7 cellular contexts compared by ENCODE assay signal in the genomic region with DNA sequence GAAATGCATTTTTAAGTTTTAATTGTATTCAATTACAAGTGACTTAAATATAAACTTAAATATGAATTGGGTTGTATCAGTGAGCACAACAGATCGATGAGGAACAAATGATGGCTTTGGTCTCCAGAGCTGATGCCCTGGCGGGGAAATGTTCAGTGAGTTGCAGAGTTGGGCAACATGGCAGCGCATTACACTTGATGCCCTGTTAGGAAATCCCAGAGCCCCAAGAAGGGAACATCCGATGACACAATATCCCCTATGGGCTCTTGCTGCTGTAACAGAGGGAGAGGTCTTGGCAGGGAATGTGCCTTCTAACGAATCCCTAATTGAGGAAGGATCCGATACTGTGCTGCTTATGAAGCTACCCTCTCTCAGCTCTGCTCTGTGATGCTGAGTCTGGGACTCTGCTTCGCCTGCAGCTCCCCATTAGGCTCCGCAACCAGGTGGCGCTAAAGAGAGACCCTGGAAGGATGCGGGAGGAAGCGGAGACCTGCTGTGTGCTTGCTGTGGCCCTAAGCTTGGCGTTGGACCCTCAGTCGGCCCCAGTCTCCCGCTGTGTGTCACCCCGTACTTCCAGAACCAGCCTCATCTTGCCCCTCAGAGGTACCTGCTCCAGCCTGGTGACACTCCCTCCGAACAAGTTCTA. TPM values are rescaled to one million over a fixed set of nuclear protein-coding genes. Genes with fewer than 3 reads are reported as not detected.
DNase-seq lines count a peak whose midpoint lies in the region; ATAC-seq, FAIRE-seq and TF ChIP-seq lines count a peak whose summit lies in the region.

No MANE protein-coding gene starts in this region.

- H3K27ac Mint-ChIP-seq in activated naive CD8-positive, alpha-beta T cell treated with anti-CD3 and anti-CD28 coated beads, Interleukin-2, amount 50 U/mL, for 24 hours = no peak overlapping the region

- no peaks in the 10 kb centered on the region for H3K79me2 ChIP-seq in SK-N-SH (ENCODE audit: insufficient read depth)

- FAIRE-seq in GM12892 (lab: Jason Lieb, UNC) = peak; percentile 83

- no peaks in the 10 kb centered on the region for H3K9me3 ChIP-seq in SK-N-SH

- ATAC-seq in activated naive CD8-positive, alpha-beta T cell treated with anti-CD3 and anti-CD28 coated beads, Interleukin-2, amount 50 U/mL, for 24 hours = peak; percentile 66
- no peak for ATAC-seq in GM18505 (IDR thresholded peaks at IDR 0.05; ENCODE audit: unreplicated experiment)

- 26% methylated on average over 10 of the region's 16 CpGs for WGBS in SK-N-SH (ENCODE audit: low lambda C conversion rate)

- H3K4me3 ChIP-seq in SK-N-SH (ENCODE audit: low read depth in 2 of 2, low read length in 1 of 2) = no peak overlapping the region

- no peak overlapping the region for H3K9ac ChIP-seq in SK-N-SH

- no peaks in the 10 kb centered on the region for H3F3A ChIP-seq in SK-N-SH (replicated peaks; ENCODE audit: insufficient read depth)

- no peak for DNase-seq in GM12892 (ENCODE audit: insufficient read length)
- peak; percentile 44 for DNase-seq in HT1080 (ENCODE audit: low read depth)
- peak; percentile 38 for DNase-seq in SK-N-SH
- DNase-seq in activated naive CD8-positive, alpha-beta T cell treated with anti-CD3 and anti-CD28 coated beads, Interleukin-2, amount 50 U/mL, for 24 hours = peak; percentile 65
- DNase-seq in iPS-NIHi7 (ENCODE audit: extremely low spot score) = peak; percentile 82
- peak; percentile 45 to 50 for DNase-seq in stimulated activated CD4-positive, alpha-beta T cell treated with anti-CD3 and anti-CD28 coated beads, Interleukin-2, amount 100 ng/mL, for 48 hours

- no peaks in the 10 kb centered on the region for H3K4me1 ChIP-seq in SK-N-SH (ENCODE audit: control insufficient read depth in 1 of 2, insufficient read depth in 2 of 2, low read depth in 1 of 2, low read length in 1 of 2)

- H3K9me2 ChIP-seq in SK-N-SH = no peaks in the 10 kb centered on the region

- no peak overlapping the region for H3K27ac ChIP-seq in SK-N-SH (ENCODE audit: low read depth in 2 of 2, low read length in 1 of 2)

- no peak for TF ChIP-seq POLR2A in GM12892 (IDR thresholded peaks at IDR 0.05; ENCODE audit: low read depth, low read length)
- TF ChIP-seq POLR2A in GM18505 (IDR thresholded peaks at IDR 0.05; ENCODE audit: borderline replicate concordance, extremely low read depth, insufficient read depth, insufficient read length) = no peak

- no peaks in the 10 kb centered on the region for H3K36me3 Mint-ChIP-seq in activated naive CD8-positive, alpha-beta T cell treated with anti-CD3 and anti-CD28 coated beads, Interleukin-2, amount 50 U/mL, for 24 hours (ENCODE audit: low read depth)

- peaks cover 3% of the 10 kb centered on the region for H3K27me3 Mint-ChIP-seq in activated naive CD8-positive, alpha-beta T cell treated with anti-CD3 and anti-CD28 coated beads, Interleukin-2, amount 50 U/mL, for 24 hours

- peak; percentile 26; the same call in 1 of the 2 replicates for TF ChIP-seq RAD21 in SK-N-SH (IDR thresholded peaks at IDR 0.05; ENCODE audit: low read length)

- no peak for TF ChIP-seq EP300 in SK-N-SH (IDR thresholded peaks at IDR 0.05; ENCODE audit: borderline replicate concordance in 1 of 2, low read depth in 1 of 2, low read length in 1 of 2)

- H3K36me3 ChIP-seq in SK-N-SH (replicated peaks in 1 of 2; ENCODE audit: control insufficient read depth in 1 of 2, insufficient read depth in 2 of 2, low read length in 1 of 2) = no peaks in the 10 kb centered on the region

- H3K4me1 Mint-ChIP-seq in activated naive CD8-positive, alpha-beta T cell treated with anti-CD3 and anti-CD28 coated beads, Interleukin-2, amount 50 U/mL, for 24 hours = no peaks in the 10 kb centered on the region

- no peaks in the 10 kb centered on the region for H4K20me1 ChIP-seq in SK-N-SH (ENCODE audit: insufficient read depth)

- no peak overlapping the region for H2AFZ ChIP-seq in SK-N-SH (ENCODE audit: low read depth)

- no peaks in the 10 kb centered on the region for H3K9me3 Mint-ChIP-seq in activated naive CD8-positive, alpha-beta T cell treated with anti-CD3 and anti-CD28 coated beads, Interleukin-2, amount 50 U/mL, for 24 hours

- TF ChIP-seq CTCF in SK-N-SH (IDR thresholded peaks at IDR 0.05) = peak; percentile 48

- CTCF ChIA-PET in SK-N-SH (lab: Yijun Ruan, JAX) = interaction anchor here (0.5 to 1.8 kb wide), 5 partner anchors 10 to 506 kb away, joined by 3 to 9 read pairs (median 3); no protein-coding TSS in a partner anchor

- POLR2A ChIA-PET in SK-N-SH (lab: Yijun Ruan, JAX) = no interaction called here

- H3K4me2 ChIP-seq in SK-N-SH = no peak overlapping the region

- no peak overlapping the region for H3K4me3 Mint-ChIP-seq in activated naive CD8-positive, alpha-beta T cell treated with anti-CD3 and anti-CD28 coated beads, Interleukin-2, amount 50 U/mL, for 24 hours

- peaks cover 32% of the 10 kb centered on the region; the same call in 1 of the 2 replicates for H3K27me3 ChIP-seq in SK-N-SH (ENCODE audit: insufficient read depth)

TF ChIP-seq in SK-N-SH, 30 proteins besides CTCF, POLR2A, EP300 and RAD21:
- peak; percentile 25; the same call in 1 of the 2 replicates for TF ChIP-seq SMC3 (IDR thresholded peaks at IDR 0.05; ENCODE audit: low read depth, low read length)
- no peak for TF ChIP-seq RFX5 (IDR thresholded peaks at IDR 0.05; ENCODE audit: low read length)

RNA-seq across cellular contexts. Expression of a gene that starts 38.9 kb away (rescaled TPM):
- 149 TPM for polyA plus RNA-seq in GM12892 (2012; ENCODE audit: missing spikeins)
- total RNA-seq in HT1080 (2014; rRNA removed; shearing (Covaris generic)) = 114 and 153 TPM in 2 replicates
- polyA plus RNA-seq in HT1080 (2015; cell fraction: cytosol; rRNA removed) = 82.1 and 94.5 TPM in 2 replicates
- 148 and 157 TPM in 2 replicates for polyA plus RNA-seq in HT1080 (2015; cell fraction: nucleus; rRNA removed)
- polyA plus RNA-seq in SK-N-SH (2012; rRNA removed) = 121 and 128 TPM in 2 replicates
- 135 and 192 TPM in 2 replicates for polyA plus RNA-seq in SK-N-SH (2012; cell fraction: cytosol; rRNA removed)
- polyA plus RNA-seq in SK-N-SH (2012; cell fraction: nucleus; rRNA removed) = 121 and 153 TPM in 2 replicates
